Comparison of ENCODE assay signal across 10 cellular contexts in genomic region chr19:58560007-58560887, GRCh38. TPM values are rescaled to one million over a fixed set of nuclear protein-coding genes. Genes with fewer than 3 reads are reported as not detected.
DNase-seq lines count a peak whose midpoint lies in the region; ATAC-seq and TF ChIP-seq lines count a peak whose summit lies in the region.
"Had no signal": no experiment of that assay in that cellular context is flagged by ENCODE, and none has a peak within 500 bp of the region (broad histone marks: within the 10 kb centered on the region; RNA-seq: fewer than 3 reads in every experiment).

No MANE protein-coding gene starts in this region.

- intact Hi-C loops in CD4-positive, alpha-beta memory T cell (cut with micrococcal nuclease), result no loop called here
- intact Hi-C loops in sciatic nerve (cut with DNase I), result no loop called here

- H3K27me3 ChIP-seq in CD4-positive, alpha-beta memory T cell (ENCODE audit: insufficient read depth, low read length), result no peaks in the 10 kb centered on the region
- H3K27me3 ChIP-seq in OCI-LY3 (ENCODE audit: low read depth, low read length) (no peaks in the 10 kb centered on the region), osteoblast (ENCODE audit: insufficient read depth, low read length) (peaks cover 6% of the 10 kb centered on the region)

- ATAC-seq in sciatic nerve, result no peak

- H3K4me2 ChIP-seq in OCI-LY3 (ENCODE audit: low read length) (peak overlapping the region; percentile 94), osteoblast (ENCODE audit: insufficient read depth, low read length) (peak overlapping the region; percentile 93)

- H3K4me1 ChIP-seq in CD4-positive, alpha-beta memory T cell (ENCODE audit: insufficient read depth, low read length), result peaks cover 75% of the 10 kb centered on the region
- H3K4me1 ChIP-seq in OCI-LY3 (ENCODE audit: low read length) (peaks cover 22% of the 10 kb centered on the region), osteoblast (ENCODE audit: insufficient read depth, low read length) (peaks cover 35% of the 10 kb centered on the region)

- CTCF ChIA-PET in CD4-positive, alpha-beta memory T cell (lab: Charles Lee; ENCODE audit: partially characterized antibody), result no interaction called here

- no peaks in the 10 kb centered on the region for H3K9me3 ChIP-seq in CD4-positive, alpha-beta memory T cell (ENCODE audit: control insufficient read depth in 1 of 2, low read length in 2 of 2)
- H3K9me3 ChIP-seq in OCI-LY3 (ENCODE audit: insufficient read depth, low read length), result no peaks in the 10 kb centered on the region
- no peaks in the 10 kb centered on the region for H3K9me3 ChIP-seq in osteoblast (ENCODE audit: low read depth, low read length)
- H3K9me3 ChIP-seq: mucosa of descending colon had no signal

- peaks cover 9% of the 10 kb centered on the region for H3K36me3 ChIP-seq in CD4-positive, alpha-beta memory T cell (ENCODE audit: insufficient read depth, low read length)
- peaks cover 25% of the 10 kb centered on the region for H3K36me3 ChIP-seq in OCI-LY3 (replicated peaks; ENCODE audit: low read depth, low read length)
- H3K36me3 ChIP-seq in osteoblast (ENCODE audit: insufficient read depth, low read length), result peaks cover 13% of the 10 kb centered on the region

- peak overlapping the region; percentile 92 to 98 (median 97) for H3K4me3 Mint-ChIP-seq in CD4-positive, alpha-beta memory T cell
- H3K4me3 Mint-ChIP-seq in endothelial cell (ENCODE audit: unreplicated experiment), result peak overlapping the region; percentile 96

- DNase-seq in CD4-positive, alpha-beta memory T cell, result no peak
- DNase-seq in endothelial cell (ENCODE audit: low spot score), result no peak
- DNase-seq in osteoblast (ENCODE audit: insufficient read length, low spot score, missing footprints), result peak; percentile 78
- no peak for DNase-seq in dermis blood vessel endothelial cell
- DNase-seq in sciatic nerve (ENCODE audit: low spot score), result no peak
- DNase-seq in epidermal melanocyte (ENCODE audit: insufficient read length, low spot score), result no peak
- no peak for DNase-seq in stimulated activated CD4-positive, alpha-beta T cell treated with anti-CD3 and anti-CD28 coated beads, Interleukin-4, amount 100 ng/mL, for 1 hour
- DNase-seq: SIG-M5 had no signal

- peak overlapping the region; percentile 97 to 99 (median 99) for H3K27ac Mint-ChIP-seq in CD4-positive, alpha-beta memory T cell
- H3K27ac Mint-ChIP-seq in endothelial cell (ENCODE audit: unreplicated experiment), result peak overlapping the region; percentile 99

- H4K20me1 ChIP-seq in OCI-LY3 (ENCODE audit: insufficient read depth, low read length) (no peaks in the 10 kb centered on the region), osteoblast (ENCODE audit: insufficient read depth, low read length) (peaks cover 12% of the 10 kb centered on the region)

- H2AFZ ChIP-seq in OCI-LY3 (ENCODE audit: low read depth, low read length) (no peak overlapping the region), osteoblast (ENCODE audit: low read length) (peak overlapping the region; percentile 57)

- TF ChIP-seq CTCF in OCI-LY3 (IDR thresholded peaks at IDR 0.05; ENCODE audit: low read depth, low read length) (no peak), endothelial cell (IDR thresholded peaks at IDR 0.05; ENCODE audit: unreplicated experiment) (no peak), osteoblast (IDR thresholded peaks at IDR 0.05; ENCODE audit: extremely low read depth, low read depth, low read length) (no peak)

- peak overlapping the region; percentile 99 for H3K9ac ChIP-seq in OCI-LY3 (ENCODE audit: low read length)

- H3K27ac ChIP-seq in CD4-positive, alpha-beta memory T cell (ENCODE audit: low read depth, low read length), result peak overlapping the region; percentile 99
- peak overlapping the region; percentile 94 for H3K27ac ChIP-seq in OCI-LY3 (ENCODE audit: low read length)
- peak overlapping the region; percentile 99 for H3K27ac ChIP-seq in osteoblast (ENCODE audit: low read depth, low read length)

- POLR2A ChIA-PET in CD4-positive, alpha-beta memory T cell (lab: Charles Lee; ENCODE audit: partially characterized antibody), result interaction anchor here (1.4 to 7.3 kb wide), 8 partner anchors 9 to 41 kb away, joined by 3 to 104 read pairs (median 13); partner anchors contain the start of genes MZF1, TRIM28 and ZBTB45

- peaks cover 6 to 24% of the 10 kb centered on the region in 2 donors for H3K36me3 Mint-ChIP-seq in CD4-positive, alpha-beta memory T cell
- H3K36me3 Mint-ChIP-seq in endothelial cell (ENCODE audit: low read depth, unreplicated experiment), result peaks cover 33% of the 10 kb centered on the region

- peaks cover 0 to 2% (median 0%) of the 10 kb centered on the region in 8 donors for H3K9me3 Mint-ChIP-seq in CD4-positive, alpha-beta memory T cell
- no peaks in the 10 kb centered on the region for H3K9me3 Mint-ChIP-seq in endothelial cell (ENCODE audit: unreplicated experiment)

- no peaks in the 10 kb centered on the region for H3K27me3 Mint-ChIP-seq in CD4-positive, alpha-beta memory T cell
- H3K27me3 Mint-ChIP-seq in endothelial cell (ENCODE audit: unreplicated experiment), result peaks cover 24% of the 10 kb centered on the region

- peaks cover 64% of the 10 kb centered on the region for H3K79me2 ChIP-seq in OCI-LY3 (ENCODE audit: low read length)
- peaks cover 29% of the 10 kb centered on the region for H3K79me2 ChIP-seq in osteoblast (ENCODE audit: insufficient read depth, low read length)

- peaks cover 22 to 91% (median 55%) of the 10 kb centered on the region in 4 donors for H3K4me1 Mint-ChIP-seq in CD4-positive, alpha-beta memory T cell
- peaks cover 30% of the 10 kb centered on the region for H3K4me1 Mint-ChIP-seq in endothelial cell (ENCODE audit: unreplicated experiment)

- no peak overlapping the region for H3K4me3 ChIP-seq in CD4-positive, alpha-beta memory T cell (ENCODE audit: low read length in 2 of 2)
- peak overlapping the region; percentile 88 for H3K4me3 ChIP-seq in OCI-LY3 (ENCODE audit: low read length)
- H3K4me3 ChIP-seq in osteoblast (ENCODE audit: insufficient read depth, low read length), result peak overlapping the region; percentile 87

RNA-seq across cellular contexts. Expression of gene UBE2M, which starts 1.8 kb away (rescaled TPM):
- total RNA-seq in CD4-positive, alpha-beta memory T cell, result 10 to 100 TPM; 55.1 to 58.3 TPM
- polyA plus RNA-seq in CD4-positive, alpha-beta memory T cell, result 10 to 100 TPM; 12.4 to 23.8 TPM
- total RNA-seq in endothelial cell (ENCODE audit: unreplicated experiment) (81.6 TPM), osteoblast (54.6 and 56.6 TPM in 2 replicates), dermis blood vessel endothelial cell (58.9 and 67.6 TPM in 2 replicates), sciatic nerve (57.4 TPM)

RNA-seq across cellular contexts. Expression of gene CHMP2A, which starts 5.3 kb away (rescaled TPM):
- total RNA-seq in CD4-positive, alpha-beta memory T cell, result 10 to 100 TPM; 81.1 to 88.4 TPM
- 100 to 1,000 TPM; 200 to 238 TPM for polyA plus RNA-seq in CD4-positive, alpha-beta memory T cell
- total RNA-seq in endothelial cell (ENCODE audit: unreplicated experiment) (130 TPM), osteoblast (98.1 and 106 TPM in 2 replicates), dermis blood vessel endothelial cell (84.6 and 107 TPM in 2 replicates), sciatic nerve (94.6 TPM)

RNA-seq across cellular contexts. Expression of gene MZF1, which starts 12.9 kb away (rescaled TPM):
- total RNA-seq in CD4-positive, alpha-beta memory T cell, result 10 to 100 TPM; 42.7 to 44.4 TPM
- 1 to 10 TPM; 5.2 to 8.9 TPM for polyA plus RNA-seq in CD4-positive, alpha-beta memory T cell
- total RNA-seq in endothelial cell (ENCODE audit: unreplicated experiment), result 18.6 TPM
- total RNA-seq in osteoblast, result 22.7 and 23.9 TPM in 2 replicates
- total RNA-seq in dermis blood vessel endothelial cell, result 14.5 and 15.8 TPM in 2 replicates
- 32.4 TPM for total RNA-seq in sciatic nerve

RNA-seq across cellular contexts. Expression of gene TRIM28, which starts 16.4 kb away (rescaled TPM):
- 100 to 1,000 TPM; 342 to 348 TPM for total RNA-seq in CD4-positive, alpha-beta memory T cell
- 10 to 100 TPM; 19.4 to 70.9 TPM for polyA plus RNA-seq in CD4-positive, alpha-beta memory T cell
- total RNA-seq in endothelial cell (ENCODE audit: unreplicated experiment), result 457 TPM
- 224 and 248 TPM in 2 replicates for total RNA-seq in osteoblast
- total RNA-seq in dermis blood vessel endothelial cell, result 259 and 492 TPM in 2 replicates
- 168 TPM for total RNA-seq in sciatic nerve

RNA-seq across cellular contexts. Expression of gene ZBTB45, which starts 40.6 kb away (rescaled TPM):
- 10 to 100 TPM; 19.8 TPM for total RNA-seq in CD4-positive, alpha-beta memory T cell
- polyA plus RNA-seq in CD4-positive, alpha-beta memory T cell, result 1 to 10 TPM; 1.9 to 6.2 TPM
- total RNA-seq in endothelial cell (ENCODE audit: unreplicated experiment) (22.2 TPM), osteoblast (6.9 and 8.5 TPM in 2 replicates), dermis blood vessel endothelial cell (6.1 and 9.3 TPM in 2 replicates), sciatic nerve (14.9 TPM)

Comparison
In these comparisons a context has a peak if more than half of its experiments do, and no peak if none do; other contexts are left out.
1. H3K4me3 ChIP-seq: peak in OCI-LY3 (single experiment) and osteoblast (single experiment); none in CD4-positive, alpha-beta memory T cell (0 of 2).
2. Peak in every context shown above with its lines, with median percentiles within 50 percentile points of each other: H3K27ac ChIP-seq.